8 cellular contexts compared by ENCODE assay signal in genomic region chr6:156976144-156977088, GRCh38.
DNase-seq lines count a peak whose midpoint lies in the region; ATAC-seq, FAIRE-seq and TF ChIP-seq lines count a peak whose summit lies in the region.

No MANE protein-coding gene starts in this region.

- no peak for ATAC-seq in HG02970 (IDR thresholded peaks at IDR 0.05; ENCODE audit: low FRiP score, unreplicated experiment)

- no peak overlapping the region for H3K9ac ChIP-seq in neuronal stem cell (ENCODE audit: low read depth, low read length, poor library complexity)

- no peak overlapping the region for H3K23ac ChIP-seq in neuronal stem cell (ENCODE audit: low read depth, low read length, poor library complexity)

- no peak overlapping the region for H3K4ac ChIP-seq in neuronal stem cell (ENCODE audit: low read length)

- no peak overlapping the region for H2BK15ac ChIP-seq in neuronal stem cell (ENCODE audit: low read length)

- H3K4me3 ChIP-seq in bronchial epithelial cell (ENCODE audit: low read depth, low read length) (peak overlapping the region; percentile 8), neuronal stem cell (ENCODE audit: low read length in 2 of 2) (no peak overlapping the region)

- H2BK120ac ChIP-seq in neuronal stem cell (ENCODE audit: low read depth, low read length), result no peak overlapping the region

- no peaks in the 10 kb centered on the region for H3K79me1 ChIP-seq in neuronal stem cell (ENCODE audit: low read depth, low read length)

- WGBS in neuronal stem cell (ENCODE audit: extremely low coverage in 2 of 2, insufficient read length in 2 of 2, insufficient replicate concordance in 1 of 2), 2 donors, result no CpG with 5 or more reads among the region's 21 CpGs

- H3K4me2 ChIP-seq in neuronal stem cell (ENCODE audit: insufficient read depth, low read length, poor library complexity, severe bottlenecking), result no peak overlapping the region

- peaks cover 0 to 10% of the 10 kb centered on the region in 2 donors for H3K4me1 ChIP-seq in neuronal stem cell (ENCODE audit: control insufficient read depth in 2 of 2, insufficient read depth in 1 of 2, low read depth in 1 of 2, low read length in 2 of 2)

- H2AK5ac ChIP-seq in neuronal stem cell (ENCODE audit: low read depth, low read length), result no peak overlapping the region

- FAIRE-seq in bronchial epithelial cell (lab: Jason Lieb, UNC), result no peak

- no peak for TF ChIP-seq CTCF in bronchial epithelial cell (IDR thresholded peaks at IDR 0.05; ENCODE audit: insufficient read depth, low read length, severe bottlenecking)
- no peak for TF ChIP-seq CTCF in osteocyte (IDR thresholded peaks at IDR 0.05)

- H4K8ac ChIP-seq in neuronal stem cell (ENCODE audit: low read depth, low read length), result no peak overlapping the region

- H3K36me3 ChIP-seq in bronchial epithelial cell (ENCODE audit: control insufficient read depth, insufficient read depth, low read length) (no peaks in the 10 kb centered on the region), neuronal stem cell (replicated peaks in 1 of 2; ENCODE audit: control insufficient read depth in 2 of 2, insufficient read depth in 2 of 2, low read length in 2 of 2) (no peaks in the 10 kb centered on the region)

- H3K27me3 Mint-ChIP-seq in osteocyte (ENCODE audit: unreplicated experiment), result no peaks in the 10 kb centered on the region

- H2BK5ac ChIP-seq in neuronal stem cell (ENCODE audit: low read length), result no peak overlapping the region

- H3K9me3 ChIP-seq in neuronal stem cell (replicated peaks in 1 of 2; ENCODE audit: control insufficient read depth in 2 of 2, insufficient read depth in 1 of 2, low read depth in 1 of 2, low read length in 2 of 2), result peaks cover 0 to 3% of the 10 kb centered on the region in 2 donors

- no peak overlapping the region for H2AFZ ChIP-seq in neuronal stem cell (ENCODE audit: low read length)

- H3K27ac ChIP-seq in neuronal stem cell (replicated peaks; ENCODE audit: low read length), result no peak overlapping the region

- H3K14ac ChIP-seq in neuronal stem cell (ENCODE audit: low read length), result no peak overlapping the region

- H3K27me3 ChIP-seq in bronchial epithelial cell (ENCODE audit: control insufficient read depth, insufficient read depth, low read length) (no peaks in the 10 kb centered on the region), neuronal stem cell (ENCODE audit: control insufficient read depth in 3 of 3, insufficient read depth in 3 of 3, low read depth in 1 of 3, low read length in 3 of 3) (no peaks in the 10 kb centered on the region)

- no peak overlapping the region for H2BK12ac ChIP-seq in neuronal stem cell (ENCODE audit: low read length)

- H3K27ac Mint-ChIP-seq in osteocyte (ENCODE audit: unreplicated experiment), result peak overlapping the region; percentile 19

- H3K18ac ChIP-seq in neuronal stem cell (ENCODE audit: low read length), result no peak overlapping the region

- H3K36me3 Mint-ChIP-seq in osteocyte (ENCODE audit: unreplicated experiment), result no peaks in the 10 kb centered on the region

- peak overlapping the region; percentile 18 for H3K4me3 Mint-ChIP-seq in osteocyte (ENCODE audit: unreplicated experiment)

- peak; percentile 12 for DNase-seq in GM03348 (ENCODE audit: low spot score)
- peak; percentile 30 for DNase-seq in NCI-H2029 treated with DMSO at 0.1 percent for 48 hours (lab: John Stamatoyannopoulos, UW)
- DNase-seq in bronchial epithelial cell (ENCODE audit: low read depth), result no peak
- no peak for DNase-seq in osteocyte (ENCODE audit: extremely low spot score, unreplicated experiment)
- no peak for DNase-seq in neuronal stem cell (ENCODE audit: low spot score)
- no peak for DNase-seq in SIG-M5 treated with dmso at 0.1 percent for 504 hours (lab: John Stamatoyannopoulos, UW; ENCODE audit: unreplicated experiment)
- DNase-seq in cortex of kidney (lab: John Stamatoyannopoulos, UW), result no peak

- H4K91ac ChIP-seq in neuronal stem cell (ENCODE audit: low read depth, low read length, poor library complexity), result no peak overlapping the region

- peaks cover 49% of the 10 kb centered on the region for H3K4me1 Mint-ChIP-seq in osteocyte (ENCODE audit: unreplicated experiment)

- no peaks in the 10 kb centered on the region for H3K9me3 Mint-ChIP-seq in osteocyte (ENCODE audit: unreplicated experiment)

Comparison
In these comparisons a context has a peak if more than half of its experiments do, and no peak if none do; other contexts are left out.
1. DNase-seq: peak in GM03348 (single experiment) and NCI-H2029 treated with DMSO at 0.1 percent for 48 hours (single experiment); none in bronchial epithelial cell (single experiment), osteocyte (single experiment), neuronal stem cell (single experiment), SIG-M5 treated with dmso at 0.1 percent for 504 hours (single experiment) and cortex of kidney (single experiment).